Comparison of ENCODE assay signal across 16 cellular contexts in the genomic region with DNA sequence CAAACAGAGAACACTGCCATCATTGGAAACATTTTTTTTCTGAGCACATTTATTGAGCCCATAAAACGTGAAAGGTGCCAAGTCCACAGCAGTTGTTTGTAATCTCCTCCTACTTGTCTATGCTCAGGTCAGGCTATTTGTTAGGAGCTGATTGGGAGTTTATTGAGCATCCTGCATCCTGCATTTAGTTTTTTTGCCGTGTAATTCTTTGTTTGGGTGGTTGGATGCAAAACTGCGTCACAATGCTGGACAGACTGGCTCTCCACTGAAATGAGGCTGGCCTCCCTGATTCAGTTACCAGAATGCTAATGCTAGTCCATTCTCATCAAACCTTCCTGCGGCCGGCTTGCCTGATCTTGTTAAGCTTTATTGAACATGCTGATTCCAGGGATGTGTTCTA.
DNase-seq lines count a peak whose midpoint lies in the region; ATAC-seq and TF ChIP-seq lines count a peak whose summit lies in the region.
"Had no signal": no experiment of that assay in that cellular context is flagged by ENCODE, and none has a peak within 500 bp of the region (broad histone marks: within the 10 kb centered on the region; RNA-seq: fewer than 3 reads in every experiment).

No MANE protein-coding gene starts in this region.

- DNase-seq in Ammon's horn (ENCODE audit: low spot score) (peak; percentile 28), NCI-H69 (lab: John Stamatoyannopoulos, UW) (peak; percentile 14), dorsolateral prefrontal cortex (peak in 5 of 10 donors; percentile 25 to 51 (median 34)), midbrain (lab: John Stamatoyannopoulos, UW) (peak; percentile 44), UCSD-AML1 (lab: John Stamatoyannopoulos, UW; ENCODE audit: unreplicated experiment) (no peak), NCI-H1092 (lab: John Stamatoyannopoulos, UW) (no peak)
- DNase-seq in activated naive CD4-positive, alpha-beta T cell treated with anti-CD3 and anti-CD28 coated beads, Interleukin-2, amount 10 ng/mL, durations not matched to agents 7 days and 5 days: no peak
- DNase-seq: activated T-cell treated with anti-CD3 and anti-CD28 coated beads, Interleukin-2, amount 50 U/mL, for 48 hours; endodermal cell; lower lobe of right lung; T1000 had no signal

- H3K27me3 ChIP-seq in dorsolateral prefrontal cortex: no peaks in the 10 kb centered on the region
- H3K27me3 ChIP-seq: SJCRH30 had no signal

- no peak overlapping the region for H3K4me3 Mint-ChIP-seq in activated naive CD4-positive, alpha-beta T cell treated with anti-CD3 and anti-CD28 coated beads, Interleukin-2, amount 10 ng/mL, durations not matched to agents 7 days and 5 days
- H3K4me3 Mint-ChIP-seq: central memory CD8-positive, alpha-beta T cell; endodermal cell; natural killer cell treated with Interleukin-12 subunit alpha and Interleukin-12 subunit beta and Interleukin-15 and Interleukin-18, amount 100 ng/mL, for 72 hours had no signal

- no peak overlapping the region for H3K27ac Mint-ChIP-seq in activated naive CD4-positive, alpha-beta T cell treated with anti-CD3 and anti-CD28 coated beads, Interleukin-2, amount 10 ng/mL, durations not matched to agents 7 days and 5 days
- H3K27ac Mint-ChIP-seq: endodermal cell; natural killer cell treated with Interleukin-12 subunit alpha and Interleukin-12 subunit beta and Interleukin-15 and Interleukin-18, amount 100 ng/mL, for 72 hours had no signal

- peak overlapping the region in 43 of 59 donors; percentile 1 to 51 (median 24) for H3K4me3 ChIP-seq in dorsolateral prefrontal cortex
- H3K4me3 ChIP-seq: K562, lower lobe of right lung, SJCRH30 had no signal

- peaks cover 13% of the 10 kb centered on the region for H3K27me3 Mint-ChIP-seq in activated naive CD4-positive, alpha-beta T cell treated with anti-CD3 and anti-CD28 coated beads, Interleukin-2, amount 10 ng/mL, durations not matched to agents 7 days and 5 days

- no peak for TF ChIP-seq CTCF in dorsolateral prefrontal cortex (IDR thresholded peaks at IDR 0.05 in 54 of 56, conservative IDR thresholded peaks at IDR 0.05 in 2 of 56; ENCODE audit: low read depth in 1 of 56, partially characterized antibody in 56 of 56)

- intact Hi-C loops in dorsolateral prefrontal cortex (cut with DNase I): loop anchor here (2.0 to 10.0 kb wide), 4 partner anchors 55 to 408 kb away; no protein-coding TSS in a partner anchor

- CTCF ChIA-PET in activated naive CD4-positive, alpha-beta T cell treated with anti-CD3 and anti-CD28 coated beads, Interleukin-2, amount 10 ng/mL, durations not matched to agents 7 days and 5 days (lab: Charles Lee): interaction anchor here (0.8 to 6.7 kb wide), 5 partner anchors 23 to 125 kb away, joined by 3 to 56 read pairs (median 4); no protein-coding TSS in a partner anchor

- H3K4me1 Mint-ChIP-seq in activated naive CD4-positive, alpha-beta T cell treated with anti-CD3 and anti-CD28 coated beads, Interleukin-2, amount 10 ng/mL, durations not matched to agents 7 days and 5 days: no peaks in the 10 kb centered on the region
- H3K4me1 Mint-ChIP-seq: central memory CD8-positive, alpha-beta T cell had no signal

- peak overlapping the region in 51 of 59 donors; percentile 1 to 76 (median 46) for H3K27ac ChIP-seq in dorsolateral prefrontal cortex
- H3K27ac ChIP-seq: lower lobe of right lung, SJCRH30 had no signal

- no peaks in the 10 kb centered on the region for H3K36me3 Mint-ChIP-seq in activated naive CD4-positive, alpha-beta T cell treated with anti-CD3 and anti-CD28 coated beads, Interleukin-2, amount 10 ng/mL, durations not matched to agents 7 days and 5 days
- H3K36me3 Mint-ChIP-seq: natural killer cell treated with Interleukin-12 subunit alpha and Interleukin-12 subunit beta and Interleukin-15 and Interleukin-18, amount 100 ng/mL, for 72 hours had no signal

- ATAC-seq in GM21576 (IDR thresholded peaks at IDR 0.05; ENCODE audit: unreplicated experiment): no peak
- ATAC-seq: lower lobe of right lung; natural killer cell treated with Interleukin-12 subunit alpha and Interleukin-12 subunit beta and Interleukin-15 and Interleukin-18, amount 100 ng/mL, for 72 hours had no signal

- H3K9me3 Mint-ChIP-seq in activated naive CD4-positive, alpha-beta T cell treated with anti-CD3 and anti-CD28 coated beads, Interleukin-2, amount 10 ng/mL, durations not matched to agents 7 days and 5 days: peaks cover 6% of the 10 kb centered on the region
- H3K9me3 Mint-ChIP-seq: central memory CD8-positive, alpha-beta T cell; natural killer cell treated with Interleukin-12 subunit alpha and Interleukin-12 subunit beta and Interleukin-15 and Interleukin-18, amount 100 ng/mL, for 72 hours had no signal

Comparison
In these comparisons a context has a peak if more than half of its experiments do, and no peak if none do; other contexts are left out.
1. DNase-seq: peak in Ammon's horn (single experiment), NCI-H69 (single experiment) and midbrain (single experiment); none in UCSD-AML1 (single experiment), activated naive CD4-positive, alpha-beta T cell treated with anti-CD3 and anti-CD28 coated beads, Interleukin-2, amount 10 ng/mL, durations not matched to agents 7 days and 5 days (single experiment) and NCI-H1092 (single experiment).